19 cellular contexts compared by ENCODE assay signal in genomic region chr10:77592510-77592909, GRCh38. TPM values are rescaled to one million over a fixed set of nuclear protein-coding genes. Genes with fewer than 3 reads are reported as not detected.
DNase-seq lines count a peak whose midpoint lies in the region; ATAC-seq and TF ChIP-seq lines count a peak whose summit lies in the region.
"Had no signal": no experiment of that assay in that cellular context is flagged by ENCODE, and none has a peak within 500 bp of the region (broad histone marks: within the 10 kb centered on the region; RNA-seq: fewer than 3 reads in every experiment).

No MANE protein-coding gene starts in this region.

- intact Hi-C loops in PC-3 (cut with micrococcal nuclease): loop anchor here (5.0 kb wide), 1 partner anchor 200 kb away; no protein-coding TSS in a partner anchor
- intact Hi-C loops in testis (cut with DNase I; ENCODE audit: low total_unique reads): no loop called here

- H3K9ac ChIP-seq in PC-3 (ENCODE audit: low read length): peak overlapping the region; percentile 65
- no peak overlapping the region for H3K9ac ChIP-seq in stomach smooth muscle (ENCODE audit: low read length in 2 of 2)
- H3K9ac ChIP-seq: parathyroid adenoma had no signal

- H3K27ac ChIP-seq in PC-3 (ENCODE audit: low read length) (peak overlapping the region; percentile 74), caudate nucleus (ENCODE audit: low read depth, low read length) (peak overlapping the region; percentile 37), stomach smooth muscle (ENCODE audit: low read length) (peak overlapping the region; percentile 58), testis (no peak overlapping the region)
- H3K27ac ChIP-seq: parathyroid adenoma had no signal

- no peaks in the 10 kb centered on the region for H4K20me1 ChIP-seq in PC-3 (ENCODE audit: low read length)

- H3K4me1 ChIP-seq in PC-3 (ENCODE audit: insufficient read depth, low read length): peaks cover 47% of the 10 kb centered on the region
- peaks cover 53% of the 10 kb centered on the region for H3K4me1 ChIP-seq in stomach smooth muscle (ENCODE audit: control insufficient read depth, insufficient read depth, low read length)
- H3K4me1 ChIP-seq in testis: no peaks in the 10 kb centered on the region
- H3K4me1 ChIP-seq: parathyroid adenoma had no signal

- 87 to 93% methylated on average over 4 of the region's 4 CpGs for WGBS in testis, 2 donors

- H3K4me3 ChIP-seq in PC-3 (ENCODE audit: low read length) (no peak overlapping the region), stomach smooth muscle (ENCODE audit: low read length in 2 of 2) (no peak overlapping the region), testis (no peak overlapping the region)

- H3K9me3 ChIP-seq in PC-3 (ENCODE audit: low read length) (no peaks in the 10 kb centered on the region), stomach smooth muscle (ENCODE audit: control insufficient read depth in 2 of 2, low read length in 2 of 2) (no peaks in the 10 kb centered on the region), testis (no peaks in the 10 kb centered on the region)

- BruUV-seq in PC-3 (replicated peaks; lab: Mats Ljungman, UMichigan): no TSS peak

- CTCF ChIA-PET in PC-3 (lab: Charles Lee): interaction anchor here (0.6 to 1.1 kb wide), 4 partner anchors 61 to 427 kb away, joined by 3 to 4 read pairs (median 4); no protein-coding TSS in a partner anchor

- no peak for TF ChIP-seq CTCF in PC-3 (conservative IDR thresholded peaks at IDR 0.05; ENCODE audit: low read depth, low read length)
- no peak for TF ChIP-seq CTCF in testis (IDR thresholded peaks at IDR 0.05)

- ATAC-seq in PC-3: no peak
- ATAC-seq in left lobe of liver: peak; percentile 51
- ATAC-seq in GM21528 (IDR thresholded peaks at IDR 0.05; ENCODE audit: low FRiP score, unreplicated experiment): no peak
- no peak for ATAC-seq in HG03469 (IDR thresholded peaks at IDR 0.05; ENCODE audit: unreplicated experiment)
- ATAC-seq: naive thymus-derived CD8-positive, alpha-beta T cell; stimulated activated naive CD8-positive, alpha-beta T cell treated with anti-CD3 and anti-CD28 coated beads, Interleukin-15, Interleukin-2, amounts not matched to agents 100 U/mL and 50 U/mL, for 24 hours had no signal

- H3K36me3 ChIP-seq in PC-3 (ENCODE audit: low read depth, low read length) (no peaks in the 10 kb centered on the region), stomach smooth muscle (ENCODE audit: control insufficient read depth in 2 of 2, insufficient read depth in 2 of 2, low read length in 2 of 2) (no peaks in the 10 kb centered on the region), testis (ENCODE audit: low read depth, missing control alignments) (no peaks in the 10 kb centered on the region)

- no peak for DNase-seq in PC-3
- no peak for DNase-seq in caudate nucleus (lab: John Stamatoyannopoulos, UW)
- no peak for DNase-seq in left lobe of liver (ENCODE audit: low spot score)
- no peak for DNase-seq in 8988T
- DNase-seq in testis: no peak
- DNase-seq: cortex of kidney; H9; Kasumi-1; mesendoderm; naive thymus-derived CD8-positive, alpha-beta T cell; NCI-H1105; NCI-H2081 treated with DMSO at 0.1 percent for 48 hours; NCI-H446; stimulated activated CD4-positive, alpha-beta T cell treated with anti-CD3 and anti-CD28 coated beads, Interleukin-2, amount 100 ng/mL, for 48 hours; stimulated activated naive CD8-positive, alpha-beta T cell treated with anti-CD3 and anti-CD28 coated beads, Interleukin-15, Interleukin-2, amounts not matched to agents 100 U/mL and 50 U/mL, for 24 hours had no signal

- POLR2A ChIA-PET in PC-3 (lab: Charles Lee; ENCODE audit: unreplicated experiment): no interaction called here

- no peaks in the 10 kb centered on the region for H3F3A ChIP-seq in PC-3 (ENCODE audit: low read length, unreplicated experiment)

- peak overlapping the region; percentile 17 for H2AFZ ChIP-seq in PC-3 (ENCODE audit: low read length)
- H2AFZ ChIP-seq: parathyroid adenoma had no signal

- no peaks in the 10 kb centered on the region for H3K27me3 ChIP-seq in PC-3 (ENCODE audit: low read length)
- H3K27me3 ChIP-seq in stomach smooth muscle (ENCODE audit: control insufficient read depth in 1 of 2, insufficient read depth in 2 of 2, low read length in 2 of 2): no peaks in the 10 kb centered on the region
- no peaks in the 10 kb centered on the region for H3K27me3 ChIP-seq in testis

- no peaks in the 10 kb centered on the region for H3K9me2 ChIP-seq in PC-3 (replicated peaks; ENCODE audit: low read length)

- H3K79me2 ChIP-seq in PC-3 (ENCODE audit: low read length): peaks cover 77% of the 10 kb centered on the region
- H3K79me2 ChIP-seq: parathyroid adenoma had no signal

- peak overlapping the region; percentile 32 for H3K4me2 ChIP-seq in PC-3 (ENCODE audit: low read length)

- TF ChIP-seq POLR2A in testis (IDR thresholded peaks at IDR 0.05): no peak

RNA-seq across cellular contexts. Expression of gene KCNMA1, which starts 45.1 kb away (rescaled TPM):
- total RNA-seq in PC-3 (2014; rRNA removed): 143 and 193 TPM in 2 replicates
- total RNA-seq in left lobe of liver: 44.0 TPM
- total RNA-seq in testis: 10 to 100 TPM; 13.6 to 24.7 TPM
- 36.1 TPM for polyA plus RNA-seq in testis (ENCODE audit: insufficient read depth, low read depth, low replicate concordance)
- total RNA-seq: naive thymus-derived CD8-positive, alpha-beta T cell had no signal
- polyA plus RNA-seq: naive thymus-derived CD8-positive, alpha-beta T cell had no signal

Comparison
In these comparisons a context has a peak if more than half of its experiments do, and no peak if none do; other contexts are left out.
1. H3K27ac ChIP-seq: peak in PC-3 (single experiment), caudate nucleus (single experiment) and stomach smooth muscle (single experiment); none in testis (0 of 2).